In genomic region chr17:57257911-57258885, GRCh38 we compare ENCODE assay signal across 8 cellular contexts. TPM values are rescaled to one million over a fixed set of nuclear protein-coding genes. Genes with fewer than 3 reads are reported as not detected.
DNase-seq lines count a peak whose midpoint lies in the region; ATAC-seq, FAIRE-seq and TF ChIP-seq lines count a peak whose summit lies in the region.

No MANE protein-coding gene starts in this region.

- H3K27me3 ChIP-seq in A673 (replicated peaks; ENCODE audit: insufficient read depth, low read depth, low read length, poor library complexity) (no peaks in the 10 kb centered on the region), iPS DF 6.9 (ENCODE audit: control insufficient read depth, insufficient read depth, low read length) (no peaks in the 10 kb centered on the region), small intestine (ENCODE audit: control insufficient read depth in 2 of 2, insufficient read depth in 2 of 2, low read length in 2 of 2) (no peaks in the 10 kb centered on the region)

- BruUV-seq in A673 (replicated peaks; lab: Mats Ljungman, UMichigan), result no TSS peak

- peaks cover 45% of the 10 kb centered on the region for H3K36me3 Mint-ChIP-seq in activated CD8-positive, alpha-beta T cell treated with anti-CD3 and anti-CD28 coated beads for 36 hours (ENCODE audit: low read depth)

- FAIRE-seq in GM19239 (lab: Jason Lieb, UNC) (peak; percentile 89), small intestine (lab: Jason Lieb, UNC) (no peak), D721Med (lab: Jason Lieb, UNC) (no peak)

- no peak for ATAC-seq in activated CD8-positive, alpha-beta T cell treated with anti-CD3 and anti-CD28 coated beads for 36 hours
- no peak for ATAC-seq in HG03039 (IDR thresholded peaks at IDR 0.05; ENCODE audit: unreplicated experiment)
- ATAC-seq in GM18520 (IDR thresholded peaks at IDR 0.05; ENCODE audit: unreplicated experiment), result no peak

- WGBS in iPS DF 6.9 (ENCODE audit: insufficient coverage, insufficient read length), result no CpG with 5 or more reads among the region's 22 CpGs
- 15 to 20% (median 19%) methylated on average over 22 of the region's 22 CpGs for WGBS in small intestine, 3 donors

- CTCF ChIA-PET in A673 (lab: Charles Lee), result interaction anchor here (2.0 kb wide), 1 partner anchor 414 kb away, joined by 8 read pairs; no protein-coding TSS in a partner anchor
- CTCF ChIA-PET in activated CD8-positive, alpha-beta T cell treated with anti-CD3 and anti-CD28 coated beads for 36 hours (lab: Charles Lee), result interaction anchor here (1.0 to 6.1 kb wide), 5 partner anchors 14 to 490 kb away, joined by 3 to 54 read pairs (median 4); no protein-coding TSS in a partner anchor

- H3K36me3 ChIP-seq in A673 (ENCODE audit: insufficient read depth, low read length, poor library complexity, severe bottlenecking) (peaks cover 26% of the 10 kb centered on the region), iPS DF 6.9 (ENCODE audit: control insufficient read depth, insufficient read depth, low read length) (peaks cover 7% of the 10 kb centered on the region; the same call in 1 of the 2 replicates), small intestine (ENCODE audit: control insufficient read depth in 2 of 2, insufficient read depth in 2 of 2, low read length in 2 of 2) (no peaks in the 10 kb centered on the region)

- intact Hi-C loops in A673 (cut with micrococcal nuclease; ENCODE audit: unreplicated experiment), result no loop called here
- intact Hi-C loops in activated CD8-positive, alpha-beta T cell treated with anti-CD3 and anti-CD28 coated beads for 36 hours (cut with micrococcal nuclease), result no loop called here

- peaks cover 8% of the 10 kb centered on the region for H3K4me1 ChIP-seq in A673 (ENCODE audit: insufficient read depth, low read length, poor library complexity, severe bottlenecking)
- H3K4me1 ChIP-seq in iPS DF 6.9 (ENCODE audit: control insufficient read depth, insufficient read depth, low read length), result peaks cover 3% of the 10 kb centered on the region; the same call in 1 of the 2 replicates
- H3K4me1 ChIP-seq in small intestine (ENCODE audit: control insufficient read depth in 2 of 2, insufficient read depth in 1 of 2, low read depth in 1 of 2, low read length in 1 of 2), result no peaks in the 10 kb centered on the region

- H3K4me3 ChIP-seq in A673 (ENCODE audit: low read depth, low read length, poor library complexity, severe bottlenecking), result peak overlapping the region; percentile 89
- peak overlapping the region; percentile 45; the same call in 1 of the 2 replicates for H3K4me3 ChIP-seq in iPS DF 6.9 (ENCODE audit: low read length)
- peak overlapping the region; percentile 12 to 97 for H3K4me3 ChIP-seq in small intestine (ENCODE audit: low read depth in 1 of 2, low read length in 2 of 2)

- POLR2A ChIA-PET in A673 (lab: Charles Lee; ENCODE audit: low non-redundant PET), result no interaction called here
- POLR2A ChIA-PET in activated CD8-positive, alpha-beta T cell treated with anti-CD3 and anti-CD28 coated beads for 36 hours (lab: Charles Lee), result interaction anchor here (0.7 to 1.6 kb wide), 12 partner anchors 8 to 749 kb away, joined by 3 to 5 read pairs (median 3); partner anchors contain the start of gene SRSF1

- H3K9me3 ChIP-seq in A673 (ENCODE audit: low read depth, low read length, poor library complexity, severe bottlenecking), result no peaks in the 10 kb centered on the region
- no peaks in the 10 kb centered on the region for H3K9me3 ChIP-seq in iPS DF 6.9 (ENCODE audit: control insufficient read depth, insufficient read depth, low read length)
- no peaks in the 10 kb centered on the region for H3K9me3 ChIP-seq in small intestine (ENCODE audit: control insufficient read depth, low read depth)

- H3K27ac Mint-ChIP-seq in activated CD8-positive, alpha-beta T cell treated with anti-CD3 and anti-CD28 coated beads for 36 hours, result peak overlapping the region; percentile 95

- no peaks in the 10 kb centered on the region for H3K27me3 Mint-ChIP-seq in activated CD8-positive, alpha-beta T cell treated with anti-CD3 and anti-CD28 coated beads for 36 hours

- no peaks in the 10 kb centered on the region for H3K9me3 Mint-ChIP-seq in activated CD8-positive, alpha-beta T cell treated with anti-CD3 and anti-CD28 coated beads for 36 hours

- peak overlapping the region; percentile 83 for H3K4me3 Mint-ChIP-seq in activated CD8-positive, alpha-beta T cell treated with anti-CD3 and anti-CD28 coated beads for 36 hours

- DNase-seq in A673 (ENCODE audit: low spot score), result peak; percentile 27
- DNase-seq in GM19239 (ENCODE audit: insufficient read length, low spot score), result no peak
- DNase-seq in activated CD8-positive, alpha-beta T cell treated with anti-CD3 and anti-CD28 coated beads for 36 hours, result no peak
- DNase-seq in iPS DF 6.9 (ENCODE audit: low read depth, low spot score), result no peak
- peak; percentile 17 for DNase-seq in small intestine
- no peak for DNase-seq in D721Med (ENCODE audit: insufficient read length, low spot score)

- TF ChIP-seq CTCF in A673 (conservative IDR thresholded peaks at IDR 0.05; ENCODE audit: low read depth, low read length), result no peak
- TF ChIP-seq CTCF in activated CD8-positive, alpha-beta T cell treated with anti-CD3 and anti-CD28 coated beads for 36 hours (IDR thresholded peaks at IDR 0.05), result no peak
- TF ChIP-seq CTCF in D721Med (IDR thresholded peaks at IDR 0.05; ENCODE audit: insufficient read depth, missing control alignments), result no peak

- H3K27ac ChIP-seq in A673 (ENCODE audit: low read depth, low read length, poor library complexity, severe bottlenecking), result peak overlapping the region; percentile 72
- no peak overlapping the region for H3K27ac ChIP-seq in iPS DF 6.9 (ENCODE audit: low read length)
- no peak overlapping the region for H3K27ac ChIP-seq in small intestine (ENCODE audit: low read depth in 1 of 2, low read length in 1 of 2)

- peaks cover 57% of the 10 kb centered on the region for H3K4me1 Mint-ChIP-seq in activated CD8-positive, alpha-beta T cell treated with anti-CD3 and anti-CD28 coated beads for 36 hours (ENCODE audit: low read depth)

RNA-seq across cellular contexts. Expression of gene MSI2, which starts 1.9 kb away (rescaled TPM):
- total RNA-seq in A673 (2021), result 108 and 111 TPM in 2 replicates
- 10 to 100 TPM; 59.6 to 61.7 TPM for total RNA-seq in activated CD8-positive, alpha-beta T cell treated with anti-CD3 and anti-CD28 coated beads for 36 hours
- 10 to 100 TPM in 1 of 3 donors, 1 to 10 TPM in 2; 5.1 to 15.6 (median 9.6) TPM for polyA plus RNA-seq in small intestine

Comparison
In these comparisons a context has a peak if more than half of its experiments do, and no peak if none do; other contexts are left out.
1. DNase-seq: peak in A673 (single experiment) and small intestine (single experiment); none in GM19239 (single experiment), activated CD8-positive, alpha-beta T cell treated with anti-CD3 and anti-CD28 coated beads for 36 hours (single experiment), iPS DF 6.9 (single experiment) and D721Med (single experiment).
2. Peak in every context shown above with its lines, with median percentiles within 50 percentile points of each other: H3K4me3 ChIP-seq.